Comparison of ENCODE assay signal across 8 cellular contexts in the genomic region with DNA sequence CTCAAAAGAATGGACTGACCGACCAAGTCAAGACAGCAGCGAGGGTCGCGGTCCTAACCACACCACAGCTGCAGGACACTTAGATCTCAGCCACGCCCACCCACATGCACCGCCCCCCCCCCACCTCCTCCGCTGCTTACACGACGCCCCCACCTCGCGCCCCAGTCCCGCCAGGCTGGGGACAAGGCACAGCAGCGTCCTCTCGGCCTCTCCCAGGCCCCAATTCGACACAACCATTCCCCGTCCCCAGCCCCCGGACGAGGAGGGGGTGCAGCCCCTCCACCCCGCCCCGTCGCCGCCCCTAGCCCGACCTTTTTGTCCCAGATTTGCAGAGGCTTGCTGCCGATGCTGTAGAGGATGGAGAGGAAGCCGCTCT. TPM values are rescaled to one million over a fixed set of nuclear protein-coding genes. Genes with fewer than 3 reads are reported as not detected.
DNase-seq lines count a peak whose midpoint lies in the region; ATAC-seq and TF ChIP-seq lines count a peak whose summit lies in the region.

No MANE protein-coding gene starts in this region.

- H3K9me3 ChIP-seq in AG04450 (ENCODE audit: control insufficient read depth, insufficient read depth, low read length), result peaks cover 8% of the 10 kb centered on the region
- H3K9me3 ChIP-seq in HUES6 (ENCODE audit: control insufficient read depth, insufficient read depth, low read depth, low read length), result no peaks in the 10 kb centered on the region
- H3K9me3 ChIP-seq in iPS-18c (ENCODE audit: control insufficient read depth, insufficient read depth, low read length), result no peaks in the 10 kb centered on the region

- H3K27me3 Mint-ChIP-seq in activated naive CD8-positive, alpha-beta T cell treated with anti-CD3 and anti-CD28 coated beads, Interleukin-2, amount 50 U/mL, for 24 hours, result no peaks in the 10 kb centered on the region

- H3K4me3 Mint-ChIP-seq in activated naive CD8-positive, alpha-beta T cell treated with anti-CD3 and anti-CD28 coated beads, Interleukin-2, amount 50 U/mL, for 24 hours, result peak overlapping the region; percentile 86
- peak overlapping the region; percentile 79 for H3K4me3 Mint-ChIP-seq in stimulated activated effector memory CD8-positive, alpha-beta T cell treated with anti-CD3 and anti-CD28 coated beads, Interleukin-12 subunit alpha, Interleukin-12 subunit beta, amount 100 ng/mL, for 72 hours

- CTCF ChIA-PET in AG04450 (lab: Charles Lee), result interaction anchor here (0.8 to 1.0 kb wide), 3 partner anchors 28 to 109 kb away, joined by 3 read pairs; no protein-coding TSS in a partner anchor

- H3K27ac ChIP-seq in AG04450 (ENCODE audit: low read depth, low read length) (peak overlapping the region; percentile 93), HUES6 (ENCODE audit: low read depth, low read length) (peak overlapping the region; percentile 54; the same call in 1 of the 2 replicates)

- peaks cover 3% of the 10 kb centered on the region for H3K9me3 Mint-ChIP-seq in activated naive CD8-positive, alpha-beta T cell treated with anti-CD3 and anti-CD28 coated beads, Interleukin-2, amount 50 U/mL, for 24 hours
- no peaks in the 10 kb centered on the region for H3K9me3 Mint-ChIP-seq in stimulated activated effector memory CD8-positive, alpha-beta T cell treated with anti-CD3 and anti-CD28 coated beads, Interleukin-12 subunit alpha, Interleukin-12 subunit beta, amount 100 ng/mL, for 72 hours

- peaks cover 51% of the 10 kb centered on the region for H3K4me1 Mint-ChIP-seq in activated naive CD8-positive, alpha-beta T cell treated with anti-CD3 and anti-CD28 coated beads, Interleukin-2, amount 50 U/mL, for 24 hours
- H3K4me1 Mint-ChIP-seq in stimulated activated effector memory CD8-positive, alpha-beta T cell treated with anti-CD3 and anti-CD28 coated beads, Interleukin-12 subunit alpha, Interleukin-12 subunit beta, amount 100 ng/mL, for 72 hours, result peaks cover 37% of the 10 kb centered on the region

- H3K36me3 ChIP-seq in HUES6 (ENCODE audit: control insufficient read depth, insufficient read depth, low read length), result no peaks in the 10 kb centered on the region

- POLR2A ChIA-PET in AG04450 (lab: Yijun Ruan, JAX), result interaction anchor here (0.6 to 2.1 kb wide), 8 partner anchors 14 to 392 kb away, joined by 3 to 12 read pairs (median 4); partner anchors contain the start of gene MMP15

- DNase-seq in AG04450 (ENCODE audit: low read depth, low spot score) (no peak), GM19238 (ENCODE audit: insufficient read length, low spot score) (peak; percentile 13), NCI-H1694 treated with DMSO at 0.1 percent for 48 hours (lab: John Stamatoyannopoulos, UW) (no peak)
- no peak for DNase-seq in activated naive CD8-positive, alpha-beta T cell treated with anti-CD3 and anti-CD28 coated beads, Interleukin-2, amount 50 U/mL, for 24 hours
- DNase-seq in stimulated activated effector memory CD8-positive, alpha-beta T cell treated with anti-CD3 and anti-CD28 coated beads, Interleukin-12 subunit alpha, Interleukin-12 subunit beta, amount 100 ng/mL, for 72 hours (ENCODE audit: low spot score in 2 of 2), result no peak

- H3K27ac Mint-ChIP-seq in activated naive CD8-positive, alpha-beta T cell treated with anti-CD3 and anti-CD28 coated beads, Interleukin-2, amount 50 U/mL, for 24 hours, result peak overlapping the region; percentile 86
- H3K27ac Mint-ChIP-seq in stimulated activated effector memory CD8-positive, alpha-beta T cell treated with anti-CD3 and anti-CD28 coated beads, Interleukin-12 subunit alpha, Interleukin-12 subunit beta, amount 100 ng/mL, for 72 hours, result peak overlapping the region; percentile 88

- H3K27me3 ChIP-seq in AG04450 (ENCODE audit: control insufficient read depth, insufficient read depth, low read length) (no peaks in the 10 kb centered on the region), HUES6 (ENCODE audit: control insufficient read depth, insufficient read depth, low read length) (no peaks in the 10 kb centered on the region)

- peak; percentile 4 for ATAC-seq in activated naive CD8-positive, alpha-beta T cell treated with anti-CD3 and anti-CD28 coated beads, Interleukin-2, amount 50 U/mL, for 24 hours
- ATAC-seq in stimulated activated effector memory CD8-positive, alpha-beta T cell treated with anti-CD3 and anti-CD28 coated beads, Interleukin-12 subunit alpha, Interleukin-12 subunit beta, amount 100 ng/mL, for 72 hours, result peak; percentile 3
- no peak for ATAC-seq in HG02588 (IDR thresholded peaks at IDR 0.05; ENCODE audit: unreplicated experiment)

- H3K36me3 Mint-ChIP-seq in activated naive CD8-positive, alpha-beta T cell treated with anti-CD3 and anti-CD28 coated beads, Interleukin-2, amount 50 U/mL, for 24 hours (ENCODE audit: low read depth), result peaks cover 5% of the 10 kb centered on the region
- H3K36me3 Mint-ChIP-seq in stimulated activated effector memory CD8-positive, alpha-beta T cell treated with anti-CD3 and anti-CD28 coated beads, Interleukin-12 subunit alpha, Interleukin-12 subunit beta, amount 100 ng/mL, for 72 hours, result peaks cover 10% of the 10 kb centered on the region

- peak overlapping the region; percentile 91 for H3K4me3 ChIP-seq in AG04450 (ENCODE audit: low read depth, low read length)
- peak overlapping the region; percentile 92 for H3K4me3 ChIP-seq in HUES6 (ENCODE audit: low read depth, low read length)
- H3K4me3 ChIP-seq in iPS-18c (ENCODE audit: insufficient read depth, low read depth, low read length), result peak overlapping the region; percentile 95

- peaks cover 15% of the 10 kb centered on the region for H3K4me1 ChIP-seq in HUES6 (ENCODE audit: control insufficient read depth, insufficient read depth, low read length)

- peak overlapping the region; percentile 88 for H3K9ac ChIP-seq in HUES6 (ENCODE audit: low read length)

- TF ChIP-seq CTCF in AG04450 (IDR thresholded peaks at IDR 0.05; ENCODE audit: low read depth, low read length), result no peak

RNA-seq across cellular contexts. Expression of gene CFAP20, which starts 0.5 kb away (rescaled TPM):
- 35.7 and 36.3 TPM in 2 replicates for polyA plus RNA-seq in AG04450 (2011; rRNA removed)
- polyA minus RNA-seq in AG04450 (2011; rRNA and poly(A)+ RNA removed), result 33.3 and 35.5 TPM in 2 replicates
